ENCODE assay signal across 8 cellular contexts in the genomic region with DNA sequence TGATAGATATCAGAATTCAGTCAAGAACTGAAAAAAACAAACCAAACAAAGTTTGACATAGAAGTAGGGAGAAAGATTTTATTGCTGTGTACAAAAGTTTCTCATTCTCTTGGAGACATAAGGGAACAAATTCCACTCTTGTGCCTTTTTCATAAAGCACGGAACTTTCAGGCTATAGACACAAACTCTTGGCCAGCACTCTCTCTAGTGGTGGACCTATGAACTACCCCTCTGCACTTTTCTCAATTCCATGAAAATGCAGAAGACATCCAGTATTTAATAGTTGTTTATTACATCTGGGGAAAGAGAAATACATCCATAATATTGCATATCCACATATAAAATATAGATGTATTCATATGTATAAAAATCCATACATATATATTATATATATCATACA.
DNase-seq lines count a peak whose midpoint lies in the region; ATAC-seq and TF ChIP-seq lines count a peak whose summit lies in the region.

No MANE protein-coding gene starts in this region.

- intact Hi-C loops in PC-3 (cut with micrococcal nuclease) (loop anchor here (1.0 to 5.0 kb wide), 7 partner anchors 21 to 1138 kb away; no protein-coding TSS in a partner anchor), sigmoid colon (cut with DNase I) (no loop called here)

- peak overlapping the region; percentile 75 for H2AFZ ChIP-seq in PC-3 (ENCODE audit: low read length)

- WGBS in sigmoid colon, 2 donors: 10 to 19% methylated on average over 1 of the region's 1 CpG

- no peaks in the 10 kb centered on the region for H4K20me1 ChIP-seq in PC-3 (ENCODE audit: low read length)

- POLR2A ChIA-PET in PC-3 (lab: Charles Lee; ENCODE audit: unreplicated experiment): no interaction called here

- DNase-seq in CD1c-positive myeloid dendritic cell (ENCODE audit: extremely low spot score) (peak; percentile 28), PC-3 (peak; percentile 67), fibroblast of villous mesenchyme (ENCODE audit: low read depth) (peak; percentile 42), sigmoid colon (no peak), GM19240 (ENCODE audit: insufficient read length, low spot score) (no peak)
- no peak for DNase-seq in stimulated activated CD4-positive, alpha-beta T cell treated with anti-CD3 and anti-CD28 coated beads, Interleukin-4, amount 100 ng/mL, for 24 hours

- TF ChIP-seq POLR2A in sigmoid colon (IDR thresholded peaks at IDR 0.05): no peak
- no peak for TF ChIP-seq POLR2A in GM18505 (IDR thresholded peaks at IDR 0.05; ENCODE audit: borderline replicate concordance, extremely low read depth, insufficient read depth, insufficient read length)

- TF ChIP-seq EP300 in sigmoid colon (IDR thresholded peaks at IDR 0.05): no peak

- H3K36me3 ChIP-seq in PC-3 (ENCODE audit: low read depth, low read length): no peaks in the 10 kb centered on the region
- H3K36me3 ChIP-seq in sigmoid colon: no peaks in the 10 kb centered on the region

- no TSS peak for BruUV-seq in PC-3 (replicated peaks; lab: Mats Ljungman, UMichigan)

- H3K9me3 ChIP-seq in PC-3 (ENCODE audit: low read length): no peaks in the 10 kb centered on the region
- no peaks in the 10 kb centered on the region for H3K9me3 ChIP-seq in sigmoid colon

- H3K4me3 ChIP-seq in PC-3 (ENCODE audit: low read length) (no peak overlapping the region), fibroblast of villous mesenchyme (ENCODE audit: low read depth, low read length) (no peak overlapping the region), sigmoid colon (no peak overlapping the region)

- ATAC-seq in GM21360 (IDR thresholded peaks at IDR 0.05; ENCODE audit: unreplicated experiment): peak; percentile 59
- ATAC-seq in PC-3: peak; percentile 55
- no peak for ATAC-seq in GM18505 (IDR thresholded peaks at IDR 0.05; ENCODE audit: unreplicated experiment)

- H3K4me1 ChIP-seq in PC-3 (ENCODE audit: insufficient read depth, low read length) (peaks cover 14% of the 10 kb centered on the region), sigmoid colon (no peaks in the 10 kb centered on the region)

- peak overlapping the region; percentile 61 for H3K27ac ChIP-seq in PC-3 (ENCODE audit: low read length)
- H3K27ac ChIP-seq in sigmoid colon: no peak overlapping the region

- H3K9ac ChIP-seq in PC-3 (ENCODE audit: low read length): peak overlapping the region; percentile 60

- H3K79me2 ChIP-seq in PC-3 (ENCODE audit: low read length): no peaks in the 10 kb centered on the region

- TF ChIP-seq CTCF in PC-3 (conservative IDR thresholded peaks at IDR 0.05; ENCODE audit: low read depth, low read length) (peak; percentile 74), fibroblast of villous mesenchyme (IDR thresholded peaks at IDR 0.05; ENCODE audit: insufficient read depth, low read depth, low read length) (peak; percentile 82), sigmoid colon (IDR thresholded peaks at IDR 0.05) (peak in 3 of 4 experiments; percentile 49 to 60 (median 50))

- CTCF ChIA-PET in PC-3 (lab: Charles Lee): no interaction called here

- H3K9me2 ChIP-seq in PC-3 (replicated peaks; ENCODE audit: low read length): no peaks in the 10 kb centered on the region

- peak overlapping the region; percentile 30; the same call in 1 of the 2 replicates for H3K4me2 ChIP-seq in PC-3 (ENCODE audit: low read length)

- H3K27me3 ChIP-seq in PC-3 (ENCODE audit: low read length): no peaks in the 10 kb centered on the region
- no peaks in the 10 kb centered on the region for H3K27me3 ChIP-seq in sigmoid colon

- no peaks in the 10 kb centered on the region for H3F3A ChIP-seq in PC-3 (ENCODE audit: low read length, unreplicated experiment)

Comparison
In these comparisons a context has a peak if more than half of its experiments do, and no peak if none do; other contexts are left out.
1. DNase-seq: peak in CD1c-positive myeloid dendritic cell (single experiment), PC-3 (single experiment) and fibroblast of villous mesenchyme (single experiment); none in sigmoid colon (single experiment), GM19240 (single experiment) and stimulated activated CD4-positive, alpha-beta T cell treated with anti-CD3 and anti-CD28 coated beads, Interleukin-4, amount 100 ng/mL, for 24 hours (single experiment).
2. Peak in every context shown above with its lines, with median percentiles within 50 percentile points of each other: CTCF ChIP-seq.